Comparison of ENCODE assay signal across 8 cellular contexts in the genomic region with DNA sequence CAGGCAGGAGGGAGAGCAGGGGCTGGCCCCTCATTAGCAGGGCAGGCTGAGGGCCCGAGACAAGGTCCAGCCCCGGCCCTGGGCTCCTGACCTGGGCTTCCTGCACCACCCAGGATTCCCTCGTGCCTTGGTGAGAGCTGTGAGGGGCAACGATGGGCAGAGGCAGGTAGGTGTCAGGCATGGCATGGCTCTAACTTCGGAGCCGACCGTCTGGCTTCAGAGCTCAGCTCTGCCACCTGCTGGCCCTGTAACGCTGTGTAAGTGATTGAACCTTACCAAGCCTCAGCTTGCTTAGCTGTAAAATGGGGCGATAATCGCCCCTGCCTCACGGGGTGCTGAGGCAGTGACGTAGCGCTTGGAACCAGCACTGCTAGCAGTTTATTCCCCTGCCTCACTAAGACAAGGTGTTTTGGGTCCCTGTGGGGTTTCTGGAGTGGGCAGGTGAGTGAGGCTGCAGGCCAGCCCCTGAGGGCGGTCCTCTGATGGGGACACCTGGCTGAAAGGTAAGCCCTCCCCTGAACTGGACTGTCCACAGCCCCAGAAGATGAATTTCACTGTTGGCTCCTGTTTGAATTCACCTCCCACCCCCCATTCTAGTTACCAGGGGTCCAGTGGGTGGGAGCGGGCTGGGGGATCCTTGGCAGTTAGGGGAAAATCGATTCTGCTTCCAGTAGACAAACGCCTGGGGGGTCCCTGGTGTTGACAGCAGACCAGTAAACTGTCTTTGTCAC.
A peak's percentile ranks its signal among the peaks of the same experiment; 100 is the strongest.
DNase-seq lines count a peak whose midpoint lies in the region; ATAC-seq and TF ChIP-seq lines count a peak whose summit lies in the region.

No MANE protein-coding gene starts in this region.

- TF ChIP-seq CTCF in GM10248 (IDR thresholded peaks at IDR 0.05; ENCODE audit: control extremely low read depth, extremely low read depth, low read depth, missing control alignments): peak; percentile 82
- TF ChIP-seq CTCF in fibroblast of the aortic adventitia (IDR thresholded peaks at IDR 0.05; ENCODE audit: insufficient read depth, low read length): peak; percentile 51

- H3K27me3 Mint-ChIP-seq in activated CD8-positive, alpha-beta memory T cell treated with anti-CD3 and anti-CD28 coated beads, Interleukin-2, amount 10 ng/mL, durations not matched to agents 7 days and 5 days: no peaks in the 10 kb centered on the region

- H3K23ac ChIP-seq in mesendoderm (ENCODE audit: low read length): no peak overlapping the region

- H4K5ac ChIP-seq in mesendoderm (ENCODE audit: low read length): no peak overlapping the region

- H3K27me3 ChIP-seq in mesendoderm (ENCODE audit: insufficient read depth, low read length, poor library complexity): no peaks in the 10 kb centered on the region

- H3K27ac Mint-ChIP-seq in activated CD8-positive, alpha-beta memory T cell treated with anti-CD3 and anti-CD28 coated beads, Interleukin-2, amount 10 ng/mL, durations not matched to agents 7 days and 5 days: no peak overlapping the region

- no peak overlapping the region for H2AK5ac ChIP-seq in mesendoderm (ENCODE audit: low read length)

- CTCF ChIA-PET in GM10248 (lab: Yijun Ruan, JAX): interaction anchor here (0.6 to 2.6 kb wide), 38 partner anchors 8 to 315 kb away, joined by 3 to 22 read pairs (median 4); partner anchors contain the start of genes CIBAR2 and GSE1
- CTCF ChIA-PET in activated CD8-positive, alpha-beta memory T cell treated with anti-CD3 and anti-CD28 coated beads, Interleukin-2, amount 10 ng/mL, durations not matched to agents 7 days and 5 days (lab: Charles Lee): interaction anchor here (1.0 to 2.0 kb wide), 7 partner anchors 8 to 313 kb away, joined by 3 to 14 read pairs (median 7); no protein-coding TSS in a partner anchor

- no peaks in the 10 kb centered on the region for H3K79me2 ChIP-seq in mesendoderm (ENCODE audit: control insufficient read depth, insufficient read depth, low read length)

- peak; percentile 79 for DNase-seq in GM10248 (ENCODE audit: extremely low spot score)
- peak; percentile 49 for DNase-seq in LoVo (ENCODE audit: low spot score)
- peak; percentile 70 for DNase-seq in activated CD8-positive, alpha-beta memory T cell treated with anti-CD3 and anti-CD28 coated beads, Interleukin-2, amount 10 ng/mL, durations not matched to agents 7 days and 5 days
- peak; percentile 28 for DNase-seq in fibroblast of the aortic adventitia (ENCODE audit: low read depth)
- peak; percentile 16 for DNase-seq in renal cortical epithelial cell (ENCODE audit: low read depth)
- DNase-seq in mesendoderm: no peak

- H3K4me2 ChIP-seq in mesendoderm (ENCODE audit: low read length): no peak overlapping the region

- no peak overlapping the region for H2BK15ac ChIP-seq in mesendoderm (replicated peaks; ENCODE audit: low read depth)

- no peak overlapping the region for H4K8ac ChIP-seq in mesendoderm (ENCODE audit: low read depth, low read length)

- no peak overlapping the region for H3K4me3 Mint-ChIP-seq in activated CD8-positive, alpha-beta memory T cell treated with anti-CD3 and anti-CD28 coated beads, Interleukin-2, amount 10 ng/mL, durations not matched to agents 7 days and 5 days

- no peak overlapping the region for H3K4ac ChIP-seq in mesendoderm (ENCODE audit: low read depth, low read length)

- POLR2A ChIA-PET in GM10248 (lab: Yijun Ruan, JAX): interaction anchor here (0.6 kb wide), 1 partner anchor 1055 kb away, joined by 4 read pairs; no protein-coding TSS in a partner anchor

- no peaks in the 10 kb centered on the region for H3K4me1 ChIP-seq in mesendoderm (ENCODE audit: control insufficient read depth, low read depth, low read length)

- no peaks in the 10 kb centered on the region for H3K36me3 ChIP-seq in mesendoderm (ENCODE audit: control insufficient read depth, insufficient read depth, low read length)

- H3K56ac ChIP-seq in mesendoderm (ENCODE audit: low read length): no peak overlapping the region

- H3K79me1 ChIP-seq in mesendoderm (ENCODE audit: low read length): no peaks in the 10 kb centered on the region

- no CpG with 5 or more reads among the region's 17 CpGs for WGBS in mesendoderm (ENCODE audit: extremely low coverage, insufficient coverage, low lambda C conversion rate)

- no peak overlapping the region for H3K18ac ChIP-seq in mesendoderm (ENCODE audit: low read length)

- H3K9ac ChIP-seq in mesendoderm (ENCODE audit: low read length): no peak overlapping the region

- no peaks in the 10 kb centered on the region for H3K36me3 Mint-ChIP-seq in activated CD8-positive, alpha-beta memory T cell treated with anti-CD3 and anti-CD28 coated beads, Interleukin-2, amount 10 ng/mL, durations not matched to agents 7 days and 5 days

- ATAC-seq in activated CD8-positive, alpha-beta memory T cell treated with anti-CD3 and anti-CD28 coated beads, Interleukin-2, amount 10 ng/mL, durations not matched to agents 7 days and 5 days: peak; percentile 79
- ATAC-seq in HG03469 (IDR thresholded peaks at IDR 0.05; ENCODE audit: unreplicated experiment) (no peak), HG02623 (IDR thresholded peaks at IDR 0.05; ENCODE audit: unreplicated experiment) (no peak)

- H3K27ac ChIP-seq in mesendoderm (ENCODE audit: low read depth, low read length): no peak overlapping the region

- H3K4me3 ChIP-seq in fibroblast of the aortic adventitia (ENCODE audit: low read depth, low read length) (no peak overlapping the region), mesendoderm (ENCODE audit: low read length) (no peak overlapping the region)

- H3K9me3 Mint-ChIP-seq in activated CD8-positive, alpha-beta memory T cell treated with anti-CD3 and anti-CD28 coated beads, Interleukin-2, amount 10 ng/mL, durations not matched to agents 7 days and 5 days (ENCODE audit: low read depth): no peaks in the 10 kb centered on the region

- H2BK5ac ChIP-seq in mesendoderm (ENCODE audit: low read length): no peak overlapping the region

- no peak overlapping the region for H2BK120ac ChIP-seq in mesendoderm (ENCODE audit: low read depth, low read length)

- no peaks in the 10 kb centered on the region for H3K4me1 Mint-ChIP-seq in activated CD8-positive, alpha-beta memory T cell treated with anti-CD3 and anti-CD28 coated beads, Interleukin-2, amount 10 ng/mL, durations not matched to agents 7 days and 5 days
